Comparison of ENCODE assay signal across 9 cellular contexts in genomic region chr14:35341454-35342159, GRCh38. TPM values are rescaled to one million over a fixed set of nuclear protein-coding genes. Genes with fewer than 3 reads are reported as not detected.
DNase-seq lines count a peak whose midpoint lies in the region; ATAC-seq and TF ChIP-seq lines count a peak whose summit lies in the region.
"Had no signal": no experiment of that assay in that cellular context is flagged by ENCODE, and none has a peak within 500 bp of the region (broad histone marks: within the 10 kb centered on the region; RNA-seq: fewer than 3 reads in every experiment).

No MANE protein-coding gene starts in this region.

- 14% methylated on average over 17 of the region's 17 CpGs for WGBS in right cardiac atrium

- intact Hi-C loops in CD14-positive monocyte (cut with micrococcal nuclease), result loop anchor here (5.0 to 10.0 kb wide), 2 partner anchors 39 to 63 kb away; partner anchors contain the start of gene NFKBIA (in 1 of the 2)
- intact Hi-C loops in right cardiac atrium (cut with DNase I), result loop anchor here in 1 of 4 donors (5.0 kb wide), 1 partner anchor 46 kb away; no protein-coding TSS in a partner anchor

- in situ Hi-C loops in astrocyte of the spinal cord (cut with HindIII; ENCODE audit: low sequenced_read_pairs), result no loop called here

- H3K4me3 Mint-ChIP-seq in CD14-positive monocyte, result peak overlapping the region; percentile 43 to 79

- no peak for TF ChIP-seq CTCF in CD14-positive monocyte (IDR thresholded peaks at IDR 0.05)
- TF ChIP-seq CTCF in HEK293 (tag by site-specific recombination; IDR thresholded peaks at IDR 0.05), result no peak
- TF ChIP-seq CTCF in astrocyte of the spinal cord (IDR thresholded peaks at IDR 0.05; ENCODE audit: low read depth, low read length), result no peak

- no peaks in the 10 kb centered on the region for H3K36me3 ChIP-seq in HEK293 (ENCODE audit: control insufficient read depth in 2 of 2, insufficient read depth in 1 of 2, low read length in 2 of 2)

- POLR2A ChIA-PET in HEK293 (lab: Yijun Ruan, JAX), result interaction anchor here (0.8 kb wide), 1 partner anchor 49 kb away, joined by 3 read pairs; the partner anchor contains the start of gene PSMA6

- H3K9me3 Mint-ChIP-seq in CD14-positive monocyte, result no peaks in the 10 kb centered on the region
- H3K9me3 Mint-ChIP-seq: IgD-negative memory B cell had no signal

- H3K36me3 Mint-ChIP-seq in CD14-positive monocyte, result peaks cover 2 to 3% of the 10 kb centered on the region in 2 donors
- H3K36me3 Mint-ChIP-seq: IgD-negative memory B cell had no signal

- H3K9me3 ChIP-seq in HEK293 (ENCODE audit: control insufficient read depth, insufficient read depth, low read depth, low read length) (no peaks in the 10 kb centered on the region), right cardiac atrium (ENCODE audit: control insufficient read depth, low read length) (no peaks in the 10 kb centered on the region)

- H3K27ac Mint-ChIP-seq in CD14-positive monocyte, result peak overlapping the region; percentile 83 to 93 (median 90)

- H3K4me3 ChIP-seq in HEK293 (ENCODE audit: low read depth, low read length), result no peak overlapping the region
- no peak overlapping the region for H3K4me3 ChIP-seq in astrocyte of the spinal cord (ENCODE audit: low read depth, low read length)
- H3K4me3 ChIP-seq in right cardiac atrium (ENCODE audit: low read length), result peak overlapping the region; percentile 6

- H3K27me3 ChIP-seq in right cardiac atrium (ENCODE audit: control insufficient read depth, insufficient read depth), result no peaks in the 10 kb centered on the region

- ATAC-seq in right cardiac atrium (peak; percentile 93 to 95), HG03135 (IDR thresholded peaks at IDR 0.05; ENCODE audit: unreplicated experiment) (no peak), GM18517 (IDR thresholded peaks at IDR 0.05; ENCODE audit: unreplicated experiment) (no peak)

- peak; percentile 79 for DNase-seq in CD14-positive monocyte (ENCODE audit: low spot score)
- peak; percentile 84 for DNase-seq in NCI-H774 (lab: John Stamatoyannopoulos, UW)
- peak; percentile 89 for DNase-seq in astrocyte of the spinal cord (ENCODE audit: low read depth, low spot score)
- DNase-seq in right cardiac atrium, result peak; percentile 98 to 99 (median 98)
- peak; percentile 96 for DNase-seq in putamen (ENCODE audit: low spot score)

- H3K4me1 ChIP-seq in HEK293 (ENCODE audit: control insufficient read depth, insufficient read depth, low read length) (no peaks in the 10 kb centered on the region), right cardiac atrium (ENCODE audit: control insufficient read depth, insufficient read depth, low read length) (peaks cover 31% of the 10 kb centered on the region)

- H3K27ac ChIP-seq in HEK293 (ENCODE audit: extremely low read depth, low read depth, low read length), result no peak overlapping the region
- H3K27ac ChIP-seq in right cardiac atrium (ENCODE audit: low read length), result peak overlapping the region; percentile 95

- peaks cover 0 to 2% (median 1%) of the 10 kb centered on the region in 3 donors for H3K27me3 Mint-ChIP-seq in CD14-positive monocyte (ENCODE audit: low read depth in 3 of 3)
- H3K27me3 Mint-ChIP-seq: IgD-negative memory B cell had no signal

- CTCF ChIA-PET in HEK293 (lab: Yijun Ruan, JAX), result interaction anchor here (1.1 kb wide), 1 partner anchor 53 kb away, joined by 3 read pairs; no protein-coding TSS in a partner anchor

- peaks cover 72% of the 10 kb centered on the region for H3K4me1 Mint-ChIP-seq in CD14-positive monocyte

TF ChIP-seq in HEK293, 187 proteins besides CTCF, POLR2A, EP300 and RAD21:
- peak; percentile 80 for TF ChIP-seq SP3 (tag by site-specific recombination; IDR thresholded peaks at IDR 0.05)
- peak; percentile 87 for TF ChIP-seq ZFHX2 (tag by site-specific recombination; conservative IDR thresholded peaks at IDR 0.05)
- TF ChIP-seq OSR2 (tag by site-specific recombination; IDR thresholded peaks at IDR 0.05), result peak; percentile 76
- TF ChIP-seq ZSCAN23 (tag by site-specific recombination; IDR thresholded peaks at IDR 0.05), result no peak
- no peak for TF ChIP-seq ZNF549 (tag by site-specific recombination; IDR thresholded peaks at IDR 0.05)
- peak; percentile 26; the same call in 1 of the 2 replicates for TF ChIP-seq GLIS2 (tag by site-specific recombination; IDR thresholded peaks at IDR 0.05)
- peak; percentile 97 for TF ChIP-seq GLIS1 (tag by site-specific recombination; IDR thresholded peaks at IDR 0.05)
- TF ChIP-seq KLF1 (tag by site-specific recombination; IDR thresholded peaks at IDR 0.05), result peak; percentile 58; the same call in 1 of the 2 replicates
- TF ChIP-seq ZBTB17 (tag by site-specific recombination; IDR thresholded peaks at IDR 0.05), result no peak
- no peak for TF ChIP-seq ZNF777 (tag by site-specific recombination; IDR thresholded peaks at IDR 0.05; ENCODE audit: borderline replicate concordance)
- no peak for TF ChIP-seq ZNF626 (tag by site-specific recombination; IDR thresholded peaks at IDR 0.05)
- peak; percentile 66; the same call in 1 of the 2 replicates for TF ChIP-seq ZNF449 (tag by site-specific recombination; IDR thresholded peaks at IDR 0.05)
- peak; percentile 89 for TF ChIP-seq ZIC2 (tag by site-specific recombination; IDR thresholded peaks at IDR 0.05)
- TF ChIP-seq ZNF529 (tag by site-specific recombination; IDR thresholded peaks at IDR 0.05; ENCODE audit: insufficient replicate concordance), result no peak
- TF ChIP-seq EGR2 (tag by site-specific recombination; IDR thresholded peaks at IDR 0.05; ENCODE audit: low read depth), result peak; percentile 72
- TF ChIP-seq ZNF266 (tag by site-specific recombination; IDR thresholded peaks at IDR 0.05; ENCODE audit: low read depth), result no peak
- 0 out of 2 replicates have a peak, but pooled peaks have one; percentile 43 for TF ChIP-seq ZNF10 (tag by site-specific recombination; IDR thresholded peaks at IDR 0.05)
- peak; percentile 53 for TF ChIP-seq SP7 (tag by site-specific recombination; IDR thresholded peaks at IDR 0.05)
- no peak for TF ChIP-seq SCRT1 (tag by site-specific recombination; IDR thresholded peaks at IDR 0.05; ENCODE audit: borderline replicate concordance)
- no peak for TF ChIP-seq ZNF202 (tag by site-specific recombination; IDR thresholded peaks at IDR 0.05; ENCODE audit: borderline replicate concordance)
- TF ChIP-seq RBAK (tag by site-specific recombination; IDR thresholded peaks at IDR 0.05), result no peak
- TF ChIP-seq SP2 (tag by site-specific recombination; IDR thresholded peaks at IDR 0.05), result peak; percentile 56
- no peak for TF ChIP-seq ZNF792 (tag by site-specific recombination; IDR thresholded peaks at IDR 0.05)
- TF ChIP-seq, protein P1, sequence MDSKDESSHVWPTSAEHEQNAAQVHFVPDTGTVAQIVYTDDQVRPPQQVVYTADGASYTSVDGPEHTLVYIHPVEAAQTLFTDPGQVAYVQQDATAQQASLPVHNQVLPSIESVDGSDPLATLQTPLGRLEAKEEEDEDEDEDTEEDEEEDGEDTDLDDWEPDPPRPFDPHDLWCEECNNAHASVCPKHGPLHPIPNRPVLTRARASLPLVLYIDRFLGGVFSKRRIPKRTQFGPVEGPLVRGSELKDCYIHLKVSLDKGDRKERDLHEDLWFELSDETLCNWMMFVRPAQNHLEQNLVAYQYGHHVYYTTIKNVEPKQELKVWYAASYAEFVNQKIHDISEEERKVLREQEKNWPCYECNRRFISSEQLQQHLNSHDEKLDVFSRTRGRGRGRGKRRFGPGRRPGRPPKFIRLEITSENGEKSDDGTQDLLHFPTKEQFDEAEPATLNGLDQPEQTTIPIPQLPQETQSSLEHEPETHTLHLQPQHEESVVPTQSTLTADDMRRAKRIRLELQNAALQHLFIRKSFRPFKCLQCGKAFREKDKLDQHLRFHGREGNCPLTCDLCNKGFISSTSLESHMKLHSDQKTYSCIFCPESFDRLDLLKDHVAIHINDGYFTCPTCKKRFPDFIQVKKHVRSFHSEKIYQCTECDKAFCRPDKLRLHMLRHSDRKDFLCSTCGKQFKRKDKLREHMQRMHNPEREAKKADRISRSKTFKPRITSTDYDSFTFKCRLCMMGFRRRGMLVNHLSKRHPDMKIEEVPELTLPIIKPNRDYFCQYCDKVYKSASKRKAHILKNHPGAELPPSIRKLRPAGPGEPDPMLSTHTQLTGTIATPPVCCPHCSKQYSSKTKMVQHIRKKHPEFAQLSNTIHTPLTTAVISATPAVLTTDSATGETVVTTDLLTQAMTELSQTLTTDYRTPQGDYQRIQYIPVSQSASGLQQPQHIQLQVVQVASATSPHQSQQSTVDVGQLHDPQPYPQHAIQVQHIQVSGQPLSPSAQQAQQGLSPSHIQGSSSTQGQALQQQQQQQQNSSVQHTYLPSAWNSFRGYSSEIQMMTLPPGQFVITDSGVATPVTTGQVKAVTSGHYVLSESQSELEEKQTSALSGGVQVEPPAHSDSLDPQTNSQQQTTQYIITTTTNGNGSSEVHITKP (tag by site-specific recombination; IDR thresholded peaks at IDR 0.05), result peak; percentile 73

RNA-seq across cellular contexts. Expression of gene PSMA6, which starts 49.4 kb away (rescaled TPM):
- polyA plus RNA-seq in CD14-positive monocyte (100 to 1,000 TPM; 480 to 572 TPM), right cardiac atrium (193 TPM)
- 100 to 1,000 TPM; 149 to 175 (median 163) TPM for total RNA-seq in right cardiac atrium

Comparison
In these comparisons a context has a peak if more than half of its experiments do, and no peak if none do; other contexts are left out.
1. ATAC-seq: peak in right cardiac atrium (2 of 2); none in HG03135 (single experiment) and GM18517 (single experiment).
2. Peak in every context shown above with its lines, with median percentiles within 50 percentile points of each other: DNase-seq.